Comparison of ENCODE assay signal across 1 cellular context in the genomic region with DNA sequence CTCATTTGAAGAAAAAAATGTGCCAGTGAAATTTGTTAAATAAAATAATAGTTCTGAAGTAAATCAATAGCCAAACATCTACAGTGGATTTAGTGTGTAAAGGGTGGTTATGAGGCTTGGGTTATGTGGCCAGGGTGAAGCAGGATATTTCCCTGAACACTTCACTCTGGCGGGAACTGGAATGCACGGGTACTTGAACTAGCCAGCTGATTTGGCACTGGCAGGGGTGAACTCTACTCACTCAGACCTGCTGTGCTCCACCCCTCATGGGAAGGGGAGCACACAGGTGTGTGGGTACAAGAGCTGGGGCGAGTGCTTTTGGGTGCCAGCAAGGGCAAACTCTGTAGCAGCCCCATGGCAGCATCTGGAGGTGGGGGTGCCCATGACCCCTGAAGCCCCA.
TF ChIP-seq lines count a peak whose summit lies in the region.

No MANE protein-coding gene starts in this region.

TF ChIP-seq in IMR-90, 13 proteins besides CTCF, POLR2A, EP300 and RAD21:
- TF ChIP-seq SMC3 (IDR thresholded peaks at IDR 0.05; ENCODE audit: low read depth, low read length) (no peak), NFE2L2 (IDR thresholded peaks at IDR 0.05; ENCODE audit: low read depth, low read length) (no peak), CEBPB (IDR thresholded peaks at IDR 0.05; ENCODE audit: low read depth, low read length) (no peak), MAZ (IDR thresholded peaks at IDR 0.05; ENCODE audit: borderline replicate concordance, low read depth, low read length) (no peak), RFX5 (IDR thresholded peaks at IDR 0.05; ENCODE audit: low read depth, low read length) (no peak), USF2 (IDR thresholded peaks at IDR 0.05; ENCODE audit: low read depth, low read length) (no peak), CHD1 (IDR thresholded peaks at IDR 0.05; ENCODE audit: low read depth, low read length) (no peak), MAFK (IDR thresholded peaks at IDR 0.05; ENCODE audit: low read depth, low read length) (no peak), FOS (IDR thresholded peaks at IDR 0.05; ENCODE audit: low read depth, low read length) (no peak), RCOR1 (IDR thresholded peaks at IDR 0.05; ENCODE audit: insufficient replicate concordance, low read length) (no peak), MXI1 (IDR thresholded peaks at IDR 0.05; ENCODE audit: borderline replicate concordance, low read depth, low read length) (no peak), ELK1 (IDR thresholded peaks at IDR 0.05; ENCODE audit: borderline replicate concordance, low read depth, low read length) (no peak)
